Comparison of ENCODE assay signal across 1 cellular context in genomic region chr16:88232401-88233258, GRCh38.
TF ChIP-seq lines count a peak whose summit lies in the region.
"Not testable (repeated sequence)": the region's sequence is repeated elsewhere in the genome, so short reads cannot be mapped to it uniquely, and the experiment has no call there.

No MANE protein-coding gene starts in this region.

TF ChIP-seq in HepG2, 621 proteins besides CTCF, POLR2A, EP300 and RAD21 (continued from another document and continues in another):
- TF ChIP-seq ZNF687 (CRISPR knock-in tag; IDR thresholded peaks at IDR 0.05): peak; percentile 83
- TF ChIP-seq ZNF263 (CRISPR knock-in tag; IDR thresholded peaks at IDR 0.05): peak; percentile 51; the same call in 1 of the 2 replicates
- peak; percentile 66 for TF ChIP-seq MED1 (CRISPR knock-in tag; IDR thresholded peaks at IDR 0.05)
- TF ChIP-seq HOXA3 (CRISPR knock-in tag; IDR thresholded peaks at IDR 0.05): peak; percentile 50; the same call in 1 of the 2 replicates
- 0 out of 2 replicates have a peak, but pooled peaks have one; percentile 43 for TF ChIP-seq ZBTB4 (CRISPR knock-in tag; IDR thresholded peaks at IDR 0.05; ENCODE audit: borderline replicate concordance)
- TF ChIP-seq ZNF574 (CRISPR knock-in tag; IDR thresholded peaks at IDR 0.05): 0 out of 2 replicates have a peak, but pooled peaks have one; percentile 14
- TF ChIP-seq RXRA (CRISPR knock-in tag; IDR thresholded peaks at IDR 0.05): 0 out of 2 replicates have a peak, but pooled peaks have one; percentile 17
- peak; percentile 38; the same call in 1 of the 2 replicates for TF ChIP-seq BRD4 (CRISPR knock-in tag; IDR thresholded peaks at IDR 0.05)
- TF ChIP-seq FOXA3 (CRISPR knock-in tag; IDR thresholded peaks at IDR 0.05): peak; percentile 9; the same call in 1 of the 2 replicates
- 0 out of 2 replicates have a peak, but pooled peaks have one; percentile 27 for TF ChIP-seq ARNT2 (CRISPR knock-in tag; IDR thresholded peaks at IDR 0.05; ENCODE audit: low read depth)
- TF ChIP-seq ZFY (CRISPR knock-in tag; IDR thresholded peaks at IDR 0.05): peak; percentile 42; the same call in 1 of the 2 replicates
- 0 out of 2 replicates have a peak, but pooled peaks have one; percentile 45 for TF ChIP-seq PRDM10 (CRISPR knock-in tag; IDR thresholded peaks at IDR 0.05; ENCODE audit: low read depth)
- peak; percentile 56; the same call in 1 of the 2 replicates for TF ChIP-seq ZGPAT (CRISPR knock-in tag; IDR thresholded peaks at IDR 0.05)
- TF ChIP-seq SAP130 (CRISPR knock-in tag; IDR thresholded peaks at IDR 0.05; ENCODE audit: low read depth): peak; percentile 23; the same call in 1 of the 2 replicates
- not testable (repeated sequence) for TF ChIP-seq NR2F6 (IDR thresholded peaks at IDR 0.05)
- peak; percentile 6; the same call in 1 of the 2 replicates for TF ChIP-seq NR2F6 (CRISPR knock-in tag; IDR thresholded peaks at IDR 0.05)
- TF ChIP-seq GABPB1 (CRISPR knock-in tag; IDR thresholded peaks at IDR 0.05): peak; percentile 38; the same call in 1 of the 2 replicates
- TF ChIP-seq GATAD2A (CRISPR knock-in tag; IDR thresholded peaks at IDR 0.05): 0 out of 2 replicates have a peak, but pooled peaks have one; percentile 27
- TF ChIP-seq ZNF777 (CRISPR knock-in tag; IDR thresholded peaks at IDR 0.05): peak; percentile 26; the same call in 1 of the 2 replicates
- TF ChIP-seq ARID5B (CRISPR knock-in tag; IDR thresholded peaks at IDR 0.05): 0 out of 2 replicates have a peak, but pooled peaks have one; percentile 49
- 0 out of 2 replicates have a peak, but pooled peaks have one; percentile 21 for TF ChIP-seq FOSL2 (CRISPR knock-in tag; IDR thresholded peaks at IDR 0.05)
- TF ChIP-seq ZBTB33 (CRISPR knock-in tag; IDR thresholded peaks at IDR 0.05): peak; percentile 77
- TF ChIP-seq HNRNPL (IDR thresholded peaks at IDR 0.05; ENCODE audit: low read depth, low read length): 0 out of 2 replicates have a peak, but pooled peaks have one; percentile 36
- TF ChIP-seq NFKB2 (CRISPR knock-in tag; IDR thresholded peaks at IDR 0.05; ENCODE audit: borderline replicate concordance): peak; percentile 9; the same call in 1 of the 2 replicates
